19 cellular contexts compared by ENCODE assay signal in the genomic region with DNA sequence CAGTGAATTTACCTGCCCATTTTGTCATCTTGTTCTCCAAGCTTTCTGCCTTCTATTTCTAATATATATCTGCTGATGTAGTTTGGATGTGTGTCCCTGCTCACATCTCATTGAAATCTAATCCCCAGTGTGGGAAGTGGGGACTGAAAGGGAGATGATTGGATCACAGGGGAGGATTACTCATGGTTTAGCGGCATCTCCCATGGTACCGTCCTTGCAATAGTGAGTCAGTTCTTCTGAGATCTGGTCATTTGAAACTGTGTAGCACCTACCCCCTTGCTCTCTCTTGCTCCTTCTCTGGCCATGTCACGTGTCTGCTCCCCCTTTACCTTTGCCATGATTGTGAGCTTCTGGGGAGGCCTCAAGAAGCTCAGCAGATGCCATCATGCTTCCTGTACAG. TPM values are rescaled to one million over a fixed set of nuclear protein-coding genes. Genes with fewer than 3 reads are reported as not detected.
"Had no signal": no experiment of that assay in that cellular context is flagged by ENCODE, and none has a peak within 500 bp of the region (broad histone marks: within the 10 kb centered on the region; RNA-seq: fewer than 3 reads in every experiment).

No MANE protein-coding gene starts in this region.

- H3K27ac Mint-ChIP-seq: activated B cell treated with CpG ODN at 0.5 μM for 24 hours; activated CD4-positive, alpha-beta T cell treated with anti-CD3 and anti-CD28 coated beads, Interleukin-2, amount 10 ng/mL, durations not matched to agents 24 days and 14 days; activated naive CD4-positive, alpha-beta T cell treated with anti-CD3 and anti-CD28 coated beads, Interleukin-2, amount 50 U/mL, for 24 hours; activated T-helper 2 cell treated with anti-CD3 and anti-CD28 coated beads, Interferon-gamma antibody, Interleukin-2, Interleukin-4, amounts not matched to agents 10 μg/mL and 5 μg/mL and 100 μg/mL, durations not matched to agents 14 hours and 24 hours and 36 hours; brain; mesothelial cell of epicardium; T-cell had no signal

- H3K36me3 Mint-ChIP-seq: activated naive CD4-positive, alpha-beta T cell treated with anti-CD3 and anti-CD28 coated beads, Interleukin-2, amount 50 U/mL, for 24 hours; brain; mesothelial cell of epicardium; T-cell had no signal

- H3K27ac ChIP-seq: lower lobe of right lung, pancreas, transverse colon had no signal

- H3K9me3 Mint-ChIP-seq: activated B cell treated with CpG ODN at 0.5 μM for 24 hours; activated CD4-positive, alpha-beta T cell treated with anti-CD3 and anti-CD28 coated beads, Interleukin-2, amount 10 ng/mL, durations not matched to agents 24 days and 14 days; activated naive CD4-positive, alpha-beta T cell treated with anti-CD3 and anti-CD28 coated beads, Interleukin-2, amount 50 U/mL, for 24 hours; activated T-helper 2 cell treated with anti-CD3 and anti-CD28 coated beads, Interferon-gamma antibody, Interleukin-2, Interleukin-4, amounts not matched to agents 10 μg/mL and 5 μg/mL and 100 μg/mL, durations not matched to agents 14 hours and 24 hours and 36 hours; brain; mesothelial cell of epicardium; neural crest cell had no signal

- H3K36me3 ChIP-seq: lower lobe of right lung, pancreas, transverse colon had no signal

- H3K4me3 Mint-ChIP-seq: activated B cell treated with CpG ODN at 0.5 μM for 24 hours; activated CD4-positive, alpha-beta T cell treated with anti-CD3 and anti-CD28 coated beads, Interleukin-2, amount 10 ng/mL, durations not matched to agents 24 days and 14 days; activated naive CD4-positive, alpha-beta T cell treated with anti-CD3 and anti-CD28 coated beads, Interleukin-2, amount 50 U/mL, for 24 hours; brain; mesothelial cell of epicardium; neural crest cell; T-cell had no signal

- H3K4me1 Mint-ChIP-seq: activated B cell treated with CpG ODN at 0.5 μM for 24 hours; activated CD4-positive, alpha-beta T cell treated with anti-CD3 and anti-CD28 coated beads, Interleukin-2, amount 10 ng/mL, durations not matched to agents 24 days and 14 days; activated naive CD4-positive, alpha-beta T cell treated with anti-CD3 and anti-CD28 coated beads, Interleukin-2, amount 50 U/mL, for 24 hours; brain; mesothelial cell of epicardium; neural crest cell; T-cell had no signal

- H3K4me3 ChIP-seq: lower lobe of right lung, pancreas, transverse colon had no signal

- DNase-seq: activated B cell treated with CpG ODN at 0.5 μM for 24 hours; activated CD4-positive, alpha-beta T cell treated with anti-CD3 and anti-CD28 coated beads, Interleukin-2, amount 10 ng/mL, durations not matched to agents 24 days and 14 days; amniotic stem cell; left cardiac atrium; lower lobe of right lung; pancreas; small intestine; T-cell; T1000; transverse colon had no signal

- H3K27me3 ChIP-seq: pancreas, transverse colon had no signal

- H3K9me3 ChIP-seq: lower lobe of right lung, pancreas, transverse colon had no signal

- ATAC-seq: esophagus mucosa, left cardiac atrium, lower lobe of right lung, pancreas, T-cell had no signal

- H3K4me1 ChIP-seq: lower lobe of right lung, pancreas, transverse colon had no signal

- H3K27me3 Mint-ChIP-seq: activated B cell treated with CpG ODN at 0.5 μM for 24 hours; activated CD4-positive, alpha-beta T cell treated with anti-CD3 and anti-CD28 coated beads, Interleukin-2, amount 10 ng/mL, durations not matched to agents 24 days and 14 days; activated naive CD4-positive, alpha-beta T cell treated with anti-CD3 and anti-CD28 coated beads, Interleukin-2, amount 50 U/mL, for 24 hours; brain; T-cell had no signal

RNA-seq across cellular contexts. Expression of a gene that starts 26.2 kb away (rescaled TPM):
- total RNA-seq: activated B cell treated with CpG ODN at 0.5 μM for 24 hours; activated CD4-positive, alpha-beta T cell treated with anti-CD3 and anti-CD28 coated beads, Interleukin-2, amount 10 ng/mL, durations not matched to agents 24 days and 14 days; activated T-helper 2 cell treated with anti-CD3 and anti-CD28 coated beads, Interferon-gamma antibody, Interleukin-2, Interleukin-4, amounts not matched to agents 10 μg/mL and 5 μg/mL and 100 μg/mL, durations not matched to agents 14 hours and 24 hours and 36 hours; cerebellum; dermis microvascular lymphatic vessel endothelial cell; esophagus mucosa; left cardiac atrium; lower lobe of right lung; myocyte; pancreas; T-cell; transverse colon had no signal
- polyA plus RNA-seq: pancreas, small intestine had no signal
